Comparison of ENCODE assay signal across 8 cellular contexts in the genomic region with DNA sequence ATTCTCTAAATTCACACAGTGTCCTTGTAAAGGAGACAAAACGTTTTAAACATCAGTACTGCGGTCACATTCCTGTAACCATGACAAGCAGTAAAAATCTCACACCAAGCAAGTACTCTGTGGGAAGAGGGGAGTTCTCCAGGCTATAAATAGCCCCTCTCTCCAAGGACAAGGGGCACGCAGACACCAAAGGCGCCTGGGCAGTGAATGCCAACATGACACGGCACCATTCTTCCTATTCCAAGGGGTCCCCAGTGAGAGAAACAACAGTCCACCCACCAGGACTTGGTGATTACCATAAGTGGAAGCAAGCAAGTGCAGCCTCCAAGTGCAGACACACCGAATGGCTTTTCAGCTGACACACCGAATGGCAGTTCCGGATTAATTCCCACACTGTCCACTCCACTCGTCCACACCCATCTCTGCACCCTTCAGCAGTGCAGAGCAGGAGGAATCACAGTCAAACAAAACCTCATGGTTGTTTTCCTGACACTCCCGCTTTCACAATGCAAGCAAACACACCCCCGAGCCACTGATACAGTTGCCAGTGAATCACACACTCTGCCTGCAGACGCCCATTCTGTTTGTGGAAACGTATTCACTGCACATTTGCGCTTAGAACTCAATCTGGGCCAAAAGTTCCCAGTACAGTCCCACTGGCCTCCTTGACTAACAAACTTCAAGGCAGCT. TPM values are rescaled to one million over a fixed set of nuclear protein-coding genes. Genes with fewer than 3 reads are reported as not detected.
A peak's percentile ranks its signal among the peaks of the same experiment; 100 is the strongest.
DNase-seq lines count a peak whose midpoint lies in the region; ATAC-seq, FAIRE-seq and TF ChIP-seq lines count a peak whose summit lies in the region.

No MANE protein-coding gene starts in this region.

- H3K27ac ChIP-seq in PC-9 (peak overlapping the region; percentile 81), HepG2 (ENCODE audit: extremely low read length, insufficient read depth, low read length) (peak overlapping the region; percentile 72)

- FAIRE-seq in HepG2 (lab: Jason Lieb, UNC): no peak

- peaks cover 12% of the 10 kb centered on the region for H3K36me3 ChIP-seq in PC-9 (ENCODE audit: low read depth)
- peaks cover 6 to 23% of the 10 kb centered on the region in 2 experiments for H3K36me3 ChIP-seq in HepG2 (replicated peaks in 1 of 2; ENCODE audit: control insufficient read depth in 1 of 2, insufficient read depth in 2 of 2, low read length in 2 of 2)

- H3K4me3 ChIP-seq in PC-9 (peak overlapping the region; percentile 75), HepG2 (replicated peaks in 1 of 3; ENCODE audit: insufficient read depth in 1 of 3, low read depth in 2 of 3, low read length in 3 of 3) (peak overlapping the region; percentile 71 to 94 (median 82))

- H2AFZ ChIP-seq in PC-9: no peak overlapping the region
- no peak overlapping the region for H2AFZ ChIP-seq in HepG2 (ENCODE audit: low read length)

- no peak for TF ChIP-seq RAD21 in HepG2 (CRISPR knock-in tag; IDR thresholded peaks at IDR 0.05)

- TF ChIP-seq EP300 in HepG2 (IDR thresholded peaks at IDR 0.05; ENCODE audit: low read depth in 2 of 2, low read length in 2 of 2): no peak
- no peak for TF ChIP-seq EP300 in HepG2 (CRISPR knock-in tag; IDR thresholded peaks at IDR 0.05; ENCODE audit: borderline replicate concordance)

- H3K9me2 ChIP-seq in PC-9 (ENCODE audit: insufficient read depth): no peaks in the 10 kb centered on the region

- TF ChIP-seq CTCF in PC-9 (conservative IDR thresholded peaks at IDR 0.05) (no peak), chondrocyte (IDR thresholded peaks at IDR 0.05) (no peak), HepG2 (CRISPR knock-in tag; IDR thresholded peaks at IDR 0.05) (no peak), GM13976 (IDR thresholded peaks at IDR 0.05; ENCODE audit: borderline replicate concordance, control extremely low read depth, extremely low read depth, insufficient read depth, missing control alignments) (no peak)

- peaks cover 71% of the 10 kb centered on the region for H3K4me1 Mint-ChIP-seq in chondrocyte (ENCODE audit: low read depth)

- intact Hi-C loops in PC-9 (cut with micrococcal nuclease; ENCODE audit: unreplicated experiment) (loop anchor here (5.0 kb wide), 2 partner anchors 41 to 54 kb away; a partner anchor contains a TSS), HepG2 (cut with micrococcal nuclease; ENCODE audit: unreplicated experiment) (loop anchor here (2.0 to 5.0 kb wide), 2 partner anchors 25 to 69 kb away; a partner anchor contains a TSS)

- CTCF ChIA-PET in PC-9 (lab: Charles Lee): no interaction called here
- CTCF ChIA-PET in HepG2 (lab: Yijun Ruan, JAX; ENCODE audit: low intra/inter-chr PET ratio, low total read pairs): no interaction called here

- POLR2A ChIA-PET in PC-9 (lab: Charles Lee; ENCODE audit: unreplicated experiment): no interaction called here
- POLR2A ChIA-PET in HepG2 (lab: Yijun Ruan, JAX): interaction anchor here (0.9 to 3.8 kb wide), 11 partner anchors 9 to 113 kb away, joined by 3 to 50 read pairs (median 5); a partner anchor contains a TSS

- H3K4me2 ChIP-seq in PC-9 (peak overlapping the region; percentile 97), HepG2 (ENCODE audit: low read depth, low read length) (peak overlapping the region; percentile 95)

- no peaks in the 10 kb centered on the region for H3K9me3 ChIP-seq in PC-9 (ENCODE audit: insufficient read depth, low read depth)
- no peaks in the 10 kb centered on the region for H3K9me3 ChIP-seq in HepG2 (ENCODE audit: low read length)

- BruUV-seq in PC-9 (replicated peaks; lab: Mats Ljungman, UMichigan): TSS peak; percentile 16
- no TSS peak for BruUV-seq in HepG2 (replicated peaks; lab: Mats Ljungman, UMichigan)

- H4K20me1 ChIP-seq in PC-9 (ENCODE audit: insufficient read depth) (peaks cover 29% of the 10 kb centered on the region), HepG2 (ENCODE audit: insufficient read depth, low read length) (peaks cover 59% of the 10 kb centered on the region)

- peak overlapping the region; percentile 96 for H3K27ac Mint-ChIP-seq in chondrocyte (ENCODE audit: unreplicated experiment)

- DNase-seq in GM04504 (ENCODE audit: low read depth): peak; percentile 35
- DNase-seq in PC-9: peak; percentile 40 to 78
- peak; percentile 57 for DNase-seq in chondrocyte (ENCODE audit: low spot score)
- peak; percentile 71 for DNase-seq in HepG2 (ENCODE audit: low spot score)
- DNase-seq in stromal cell of bone marrow (ENCODE audit: low read depth): peak; percentile 75
- no peak for DNase-seq in GM13976 (ENCODE audit: low spot score)
- DNase-seq in NCI-H1417 (lab: John Stamatoyannopoulos, UW): no peak

- peak in 1 of 2 experiments; percentile 29; a peak in 2 of 4 replicates for TF ChIP-seq POLR2A in HepG2 (IDR thresholded peaks at IDR 0.05; ENCODE audit: insufficient read depth in 1 of 2, low read depth in 2 of 2, low read length in 2 of 2)

- H3K9me3 Mint-ChIP-seq in chondrocyte (ENCODE audit: low read depth): no peaks in the 10 kb centered on the region

- H3K27me3 Mint-ChIP-seq in chondrocyte (ENCODE audit: low read depth): no peaks in the 10 kb centered on the region

- ATAC-seq in HepG2 (peak; percentile 26), GM21526 (IDR thresholded peaks at IDR 0.05; ENCODE audit: low FRiP score, unreplicated experiment) (no peak)

- H3K27me3 ChIP-seq in PC-9 (ENCODE audit: insufficient read depth, low read depth) (no peaks in the 10 kb centered on the region), HepG2 (ENCODE audit: control insufficient read depth in 1 of 2, insufficient read depth in 2 of 2, low read length in 2 of 2) (no peaks in the 10 kb centered on the region; a peak in 1 of 5 replicates)

- in situ Hi-C loops in HepG2 (cut with HindIII; ENCODE audit: extremely low pct_ligation_motif_present, low pct_unique_long_range_greater_than_20kb) (no loop called here), GM13976 (cut with MboI; ENCODE audit: low sequenced_read_pairs, unreplicated experiment) (no loop called here)

- peak overlapping the region; percentile 94 for H3K9ac ChIP-seq in HepG2 (ENCODE audit: insufficient read depth, low read depth, low read length)

- WGBS in HepG2 (ENCODE audit: low lambda C conversion rate): 4% methylated on average over 11 of the region's 14 CpGs

- H3K4me3 Mint-ChIP-seq in chondrocyte (ENCODE audit: unreplicated experiment): peak overlapping the region; percentile 92

- peaks cover 58% of the 10 kb centered on the region for H3F3A ChIP-seq in PC-9 (ENCODE audit: insufficient read depth, low read depth)

- H3K79me2 ChIP-seq in PC-9 (ENCODE audit: low read depth) (peaks cover 61% of the 10 kb centered on the region), HepG2 (ENCODE audit: insufficient read depth, low read length) (peaks cover 69% of the 10 kb centered on the region)

- peaks cover 66% of the 10 kb centered on the region for H3K4me1 ChIP-seq in PC-9 (replicated peaks; ENCODE audit: insufficient read depth)
- peaks cover 74% of the 10 kb centered on the region for H3K4me1 ChIP-seq in HepG2 (ENCODE audit: insufficient read depth, low read length)

- peaks cover 3% of the 10 kb centered on the region for H3K36me3 Mint-ChIP-seq in chondrocyte (ENCODE audit: low read depth)

RNA-seq across cellular contexts. Expression of a gene that starts 1.8 kb away (rescaled TPM):
- total RNA-seq in PC-9 (2021): 162 and 174 TPM in 2 replicates
- 225 to 333 TPM (median 329 TPM) in 3 replicates for total RNA-seq in chondrocyte
- total RNA-seq in HepG2 (2016; rRNA removed; fragmentation: Illumina TruSeq; extraction: Trizol): 89.4 and 161 TPM in 2 replicates
- 42.7 and 52.7 TPM in 2 replicates for total RNA-seq in HepG2 (2016; cell fraction: cytosol; rRNA removed; fragmentation: Illumina TruSeq; extraction: Trizol; ENCODE audit: low read depth)
- 93.0 and 159 TPM in 2 replicates for total RNA-seq in HepG2 (2016; cell fraction: insoluble cytoplasmic fraction; rRNA removed; fragmentation: Illumina TruSeq; extraction: Trizol)
- total RNA-seq in HepG2 (2016; cell fraction: membrane; rRNA removed; fragmentation: Illumina TruSeq; extraction: Trizol): 72.6 and 73.1 TPM in 2 replicates
- 137 and 161 TPM in 2 replicates for total RNA-seq in HepG2 (2016; cell fraction: nucleus; rRNA removed; fragmentation: Illumina TruSeq; extraction: Trizol)
- polyA plus RNA-seq in HepG2 (2011; rRNA removed): 700 and 734 TPM in 2 replicates
- polyA plus RNA-seq in HepG2 (2011; cell fraction: cytosol; rRNA removed): 548 and 662 TPM in 2 replicates
- polyA plus RNA-seq in HepG2 (2011; cell fraction: nucleus; rRNA removed): 529 and 555 TPM in 2 replicates
- 435 and 453 TPM in 2 replicates for polyA plus RNA-seq in HepG2 (2012)
- polyA plus RNA-seq in HepG2 (2016; cell fraction: cytosol; fragmentation: Illumina TruSeq; extraction: Trizol; ENCODE audit: low read depth): 22.2 and 24.3 TPM in 2 replicates
- polyA plus RNA-seq in HepG2 (2016; cell fraction: insoluble cytoplasmic fraction; fragmentation: Illumina TruSeq; extraction: Trizol; ENCODE audit: low read depth): 90.0 and 95.3 TPM in 2 replicates
- polyA plus RNA-seq in HepG2 (2016; cell fraction: membrane; fragmentation: Illumina TruSeq; extraction: Trizol; ENCODE audit: low read depth): 47.9 and 49.9 TPM in 2 replicates
- 267 and 281 TPM in 2 replicates for polyA plus RNA-seq in HepG2 (2016; cell fraction: nucleus; fragmentation: Illumina TruSeq; extraction: Trizol; ENCODE audit: insufficient read depth, low read depth)
- polyA minus RNA-seq in HepG2 (2011; rRNA and poly(A)+ RNA removed; ENCODE audit: low replicate concordance): 110 and 581 TPM in 2 replicates
- 491 and 595 TPM in 2 replicates for polyA minus RNA-seq in HepG2 (2011; cell fraction: cytosol; rRNA and poly(A)+ RNA removed)
- polyA minus RNA-seq in HepG2 (2011; cell fraction: nucleus; rRNA and poly(A)+ RNA removed): 203 and 242 TPM in 2 replicates

RNA-seq across cellular contexts. Expression of a gene that starts 49.0 kb away (rescaled TPM):
- total RNA-seq in PC-9 (2021) (3.6 and 6.0 TPM in 2 replicates), chondrocyte (0.15 to 1.4 TPM (median 0.87 TPM) in 3 replicates), HepG2 (2016; rRNA removed; fragmentation: Illumina TruSeq; extraction: Trizol) (1.6 and 4.2 TPM in 2 replicates)
- 0.71 and 0.91 TPM in 2 replicates for total RNA-seq in HepG2 (2016; cell fraction: cytosol; rRNA removed; fragmentation: Illumina TruSeq; extraction: Trizol; ENCODE audit: low read depth)
- total RNA-seq in HepG2 (2016; cell fraction: insoluble cytoplasmic fraction; rRNA removed; fragmentation: Illumina TruSeq; extraction: Trizol): 2.3 and 3.5 TPM in 2 replicates
- total RNA-seq in HepG2 (2016; cell fraction: membrane; rRNA removed; fragmentation: Illumina TruSeq; extraction: Trizol): 1.2 and 1.9 TPM in 2 replicates
- 6.5 and 6.6 TPM in 2 replicates for total RNA-seq in HepG2 (2016; cell fraction: nucleus; rRNA removed; fragmentation: Illumina TruSeq; extraction: Trizol)
- 18.0 and 26.4 TPM in 2 replicates for polyA plus RNA-seq in HepG2 (2011; rRNA removed)
- 22.3 and 25.2 TPM in 2 replicates for polyA plus RNA-seq in HepG2 (2011; cell fraction: cytosol; rRNA removed)
- polyA plus RNA-seq in HepG2 (2011; cell fraction: nucleus; rRNA removed): 63.6 and 64.3 TPM in 2 replicates
- 28.1 and 37.9 TPM in 2 replicates for polyA plus RNA-seq in HepG2 (2012)
- polyA plus RNA-seq in HepG2 (2016; cell fraction: cytosol; fragmentation: Illumina TruSeq; extraction: Trizol; ENCODE audit: low read depth): 0.53 and 1.0 TPM in 2 replicates
- 2.2 and 2.5 TPM in 2 replicates for polyA plus RNA-seq in HepG2 (2016; cell fraction: insoluble cytoplasmic fraction; fragmentation: Illumina TruSeq; extraction: Trizol; ENCODE audit: low read depth)
- 1.3 and 1.5 TPM in 2 replicates for polyA plus RNA-seq in HepG2 (2016; cell fraction: membrane; fragmentation: Illumina TruSeq; extraction: Trizol; ENCODE audit: low read depth)
- 5.9 and 7.0 TPM in 2 replicates for polyA plus RNA-seq in HepG2 (2016; cell fraction: nucleus; fragmentation: Illumina TruSeq; extraction: Trizol; ENCODE audit: insufficient read depth, low read depth)
- 1.4 and 26.8 TPM in 2 replicates for polyA minus RNA-seq in HepG2 (2011; rRNA and poly(A)+ RNA removed; ENCODE audit: low replicate concordance)
- 11.9 and 12.6 TPM in 2 replicates for polyA minus RNA-seq in HepG2 (2011; cell fraction: cytosol; rRNA and poly(A)+ RNA removed)
- polyA minus RNA-seq in HepG2 (2011; cell fraction: nucleus; rRNA and poly(A)+ RNA removed): 10.0 and 14.7 TPM in 2 replicates

RNA-seq across cellular contexts. Expression of a gene that starts 53.9 kb away (rescaled TPM):
- total RNA-seq in PC-9 (2021): 79.6 and 81.5 TPM in 2 replicates
- total RNA-seq in chondrocyte: 51.3 to 60.3 TPM (median 52.3 TPM) in 3 replicates
- 92.4 and 111 TPM in 2 replicates for total RNA-seq in HepG2 (2016; rRNA removed; fragmentation: Illumina TruSeq; extraction: Trizol)
- total RNA-seq in HepG2 (2016; cell fraction: cytosol; rRNA removed; fragmentation: Illumina TruSeq; extraction: Trizol; ENCODE audit: low read depth): 75.4 and 89.7 TPM in 2 replicates
- total RNA-seq in HepG2 (2016; cell fraction: insoluble cytoplasmic fraction; rRNA removed; fragmentation: Illumina TruSeq; extraction: Trizol): 95.7 and 103 TPM in 2 replicates
- total RNA-seq in HepG2 (2016; cell fraction: membrane; rRNA removed; fragmentation: Illumina TruSeq; extraction: Trizol): 169 and 187 TPM in 2 replicates
- 37.2 and 43.4 TPM in 2 replicates for total RNA-seq in HepG2 (2016; cell fraction: nucleus; rRNA removed; fragmentation: Illumina TruSeq; extraction: Trizol)
- polyA plus RNA-seq in HepG2 (2011; rRNA removed): 46.6 and 51.4 TPM in 2 replicates
- 69.8 and 78.7 TPM in 2 replicates for polyA plus RNA-seq in HepG2 (2011; cell fraction: cytosol; rRNA removed)
- polyA plus RNA-seq in HepG2 (2011; cell fraction: nucleus; rRNA removed): 23.1 and 24.9 TPM in 2 replicates
- 80.3 and 83.9 TPM in 2 replicates for polyA plus RNA-seq in HepG2 (2012)
- 129 and 158 TPM in 2 replicates for polyA plus RNA-seq in HepG2 (2016; cell fraction: cytosol; fragmentation: Illumina TruSeq; extraction: Trizol; ENCODE audit: low read depth)
- 154 and 159 TPM in 2 replicates for polyA plus RNA-seq in HepG2 (2016; cell fraction: insoluble cytoplasmic fraction; fragmentation: Illumina TruSeq; extraction: Trizol; ENCODE audit: low read depth)
- 228 and 251 TPM in 2 replicates for polyA plus RNA-seq in HepG2 (2016; cell fraction: membrane; fragmentation: Illumina TruSeq; extraction: Trizol; ENCODE audit: low read depth)
- 69.6 and 74.5 TPM in 2 replicates for polyA plus RNA-seq in HepG2 (2016; cell fraction: nucleus; fragmentation: Illumina TruSeq; extraction: Trizol; ENCODE audit: insufficient read depth, low read depth)
- polyA minus RNA-seq in HepG2 (2011; rRNA and poly(A)+ RNA removed; ENCODE audit: low replicate concordance): 52.3 and 76.3 TPM in 2 replicates
- 36.4 and 40.4 TPM in 2 replicates for polyA minus RNA-seq in HepG2 (2011; cell fraction: cytosol; rRNA and poly(A)+ RNA removed)
- polyA minus RNA-seq in HepG2 (2011; cell fraction: nucleus; rRNA and poly(A)+ RNA removed): 19.8 and 23.2 TPM in 2 replicates

Comparison
In these comparisons a context has a peak if more than half of its experiments do, and no peak if none do; other contexts are left out.
1. DNase-seq: peak in GM04504 (single experiment), PC-9 (2 of 2), chondrocyte (single experiment), HepG2 (single experiment) and stromal cell of bone marrow (single experiment); none in GM13976 (single experiment) and NCI-H1417 (0 of 3).